Comparison of ENCODE assay signal across 21 cellular contexts in genomic region chr1:25716320-25716719, GRCh38.
DNase-seq lines count a peak whose midpoint lies in the region; ATAC-seq and TF ChIP-seq lines count a peak whose summit lies in the region.
"Had no signal": no experiment of that assay in that cellular context is flagged by ENCODE, and none has a peak within 500 bp of the region (broad histone marks: within the 10 kb centered on the region; RNA-seq: fewer than 3 reads in every experiment).

No MANE protein-coding gene starts in this region.

- H3K27ac ChIP-seq in IMR-90 (ENCODE audit: insufficient read depth, low read length) (no peak overlapping the region), neural progenitor cell (peak overlapping the region; percentile 31)
- H3K27ac ChIP-seq: GM23248, SJSA1 had no signal

- H3K9me3 Mint-ChIP-seq in neural progenitor cell (no peaks in the 10 kb centered on the region), natural killer cell (no peaks in the 10 kb centered on the region)
- H3K9me3 Mint-ChIP-seq: CD4-positive, CD25-positive, alpha-beta regulatory T cell had no signal

- H3K4me3 ChIP-seq in IMR-90 (ENCODE audit: insufficient read depth, low read depth, low read length), result no peak overlapping the region
- H3K4me3 ChIP-seq in neural progenitor cell, result no peak overlapping the region
- H3K4me3 ChIP-seq: GM12878, GM23248, MG63, SJSA1 had no signal

- H2BK120ac ChIP-seq in IMR-90 (ENCODE audit: low read depth, low read length), result no peak overlapping the region

- no peak overlapping the region for H2BK5ac ChIP-seq in IMR-90 (ENCODE audit: low read depth, low read length, poor library complexity, severe bottlenecking)

- H3K9ac ChIP-seq in IMR-90 (ENCODE audit: low read depth, low read length) (no peak overlapping the region), neural progenitor cell (no peak overlapping the region)
- H3K9ac ChIP-seq: GM23248 had no signal

- H4K8ac ChIP-seq in IMR-90 (ENCODE audit: low read depth in 2 of 2, low read length in 2 of 2), result no peak overlapping the region; a peak in 1 of 4 replicates

- H2AK9ac ChIP-seq in IMR-90 (replicated peaks; ENCODE audit: low read depth, low read length, poor library complexity), result no peak overlapping the region

- H3K14ac ChIP-seq in IMR-90 (replicated peaks; ENCODE audit: low read depth, low read length), result 0 out of 2 replicates have a peak overlapping the region, but pooled peaks have one; percentile 30

- H2BK15ac ChIP-seq in IMR-90 (ENCODE audit: low read depth, low read length), result no peak overlapping the region

- CTCF ChIA-PET in IMR-90 (lab: Yijun Ruan, JAX), result no interaction called here

- peak; percentile 31 for DNase-seq in cardiac septum (ENCODE audit: low spot score)
- DNase-seq in Right ventricle myocardium superior, result no peak
- DNase-seq in IMR-90, result no peak
- no peak for DNase-seq in neural progenitor cell (ENCODE audit: low spot score)
- DNase-seq in natural killer cell, result no peak
- DNase-seq in ureter (ENCODE audit: low spot score), result no peak
- DNase-seq in activated CD4-positive, alpha-beta T cell treated with anti-CD3 and anti-CD28 coated beads for 48 hours, result no peak
- DNase-seq: CD4-positive, CD25-positive, alpha-beta regulatory T cell; COR-L47; DND-41; GM23248; HCEC 1CT; MG63; NCI-H1048; NCI-H1417 treated with DMSO at 0.1 percent for 48 hours; NCI-H1930; NCI-H345; NCI-H524; NCI-H774 had no signal

- 86% methylated on average over 4 of the region's 5 CpGs; no CpG with 5 or more reads in 1 of the 2 experiments for WGBS in IMR-90 (ENCODE audit: extremely low coverage in 2 of 2, insufficient read length in 1 of 2), 2 experiments

- H3K36me3 Mint-ChIP-seq in neural progenitor cell (no peaks in the 10 kb centered on the region), natural killer cell (no peaks in the 10 kb centered on the region)

- H4K5ac ChIP-seq in IMR-90 (ENCODE audit: low read depth, low read length), result no peak overlapping the region

- dilution Hi-C loops in IMR-90 (cut with HindIII; ENCODE audit: low sequenced_read_pairs, unreplicated experiment), result no loop called here

- H4K91ac ChIP-seq in IMR-90 (ENCODE audit: insufficient read depth, low read depth, low read length), result 0 out of 2 replicates have a peak overlapping the region, but pooled peaks have one; percentile 17

- H3K4me1 ChIP-seq in IMR-90 (ENCODE audit: control insufficient read depth, insufficient read depth, low read length) (peaks cover 29% of the 10 kb centered on the region), neural progenitor cell (peaks cover 9% of the 10 kb centered on the region)

- ATAC-seq in Right ventricle myocardium superior (ENCODE audit: poor library complexity) (no peak), IMR-90 (ENCODE audit: low read depth) (no peak), natural killer cell (no peak)
- ATAC-seq: GM12878 had no signal

- H3F3A ChIP-seq in neural progenitor cell (ENCODE audit: low read depth), result peaks cover 9% of the 10 kb centered on the region

- no peak for TF ChIP-seq POLR2A in IMR-90 (IDR thresholded peaks at IDR 0.05; ENCODE audit: low read depth, low read length)

- peak overlapping the region; percentile 53 for H3K18ac ChIP-seq in IMR-90 (ENCODE audit: low read depth, low read length)

- no peaks in the 10 kb centered on the region for H3K79me2 ChIP-seq in neural progenitor cell (ENCODE audit: low read depth)

- peaks cover 9% of the 10 kb centered on the region for H3K27me3 Mint-ChIP-seq in neural progenitor cell (ENCODE audit: insufficient read depth, low read depth)
- peaks cover 8 to 9% of the 10 kb centered on the region in 2 donors for H3K27me3 Mint-ChIP-seq in natural killer cell (ENCODE audit: low read depth in 2 of 2)
- H3K27me3 Mint-ChIP-seq: CD4-positive, CD25-positive, alpha-beta regulatory T cell had no signal

- H3K4me2 ChIP-seq in IMR-90 (ENCODE audit: low read depth, low read length) (no peak overlapping the region), neural progenitor cell (peak overlapping the region; percentile 15)

- H3K9me3 ChIP-seq in IMR-90 (ENCODE audit: control insufficient read depth, insufficient read depth, low read length) (no peaks in the 10 kb centered on the region), neural progenitor cell (ENCODE audit: low read depth) (no peaks in the 10 kb centered on the region)
- H3K9me3 ChIP-seq: MG63, SJSA1 had no signal

- no peak for TF ChIP-seq CTCF in IMR-90 (conservative IDR thresholded peaks at IDR 0.05; ENCODE audit: low read depth, low read length)
- no peak for TF ChIP-seq CTCF in neural progenitor cell (IDR thresholded peaks at IDR 0.05)
- TF ChIP-seq CTCF in natural killer cell (IDR thresholded peaks at IDR 0.05), result no peak

- intact Hi-C loops in cardiac septum (cut with DNase I), result no loop called here
- intact Hi-C loops in Right ventricle myocardium superior (cut with DNase I), result no loop called here
- intact Hi-C loops in IMR-90 (cut with micrococcal nuclease), result no loop called here
- intact Hi-C loops in natural killer cell (cut with micrococcal nuclease), result no loop called here

- no peak overlapping the region for H3K23ac ChIP-seq in IMR-90 (ENCODE audit: low read depth, low read length)

- no peak for TF ChIP-seq RAD21 in IMR-90 (IDR thresholded peaks at IDR 0.05; ENCODE audit: low read length)

- no peak overlapping the region for H2AFZ ChIP-seq in IMR-90 (replicated peaks; ENCODE audit: low read length, poor library complexity)
- H2AFZ ChIP-seq in neural progenitor cell (replicated peaks), result no peak overlapping the region
- H2AFZ ChIP-seq: GM23248 had no signal

- POLR2A ChIA-PET in IMR-90 (lab: Charles Lee; ENCODE audit: unreplicated experiment), result no interaction called here

- H3K79me1 ChIP-seq in IMR-90 (ENCODE audit: low read depth in 1 of 2, low read length in 2 of 2), result peaks cover 0 to 30% of the 10 kb centered on the region in 2 experiments; a peak in 2 of 4 replicates

- H3K56ac ChIP-seq in IMR-90 (ENCODE audit: extremely low read depth, insufficient read depth, low read length), result no peak overlapping the region

- H3K36me3 ChIP-seq in IMR-90 (ENCODE audit: control insufficient read depth, insufficient read depth, low read length), result no peaks in the 10 kb centered on the region
- H3K36me3 ChIP-seq in neural progenitor cell, result no peaks in the 10 kb centered on the region
- H3K36me3 ChIP-seq: MG63, SJSA1 had no signal

- H3K27me3 ChIP-seq in IMR-90 (ENCODE audit: control insufficient read depth, insufficient read depth, low read length) (no peaks in the 10 kb centered on the region), neural progenitor cell (no peaks in the 10 kb centered on the region)
- H3K27me3 ChIP-seq: MG63, SJSA1 had no signal

- peaks cover 25% of the 10 kb centered on the region for H3K9me1 ChIP-seq in IMR-90 (ENCODE audit: insufficient read depth, low read length)

- in situ Hi-C loops in IMR-90 (cut with MboI; ENCODE audit: low sequenced_read_pairs), result no loop called here

- H3K4me3 Mint-ChIP-seq in neural progenitor cell (no peak overlapping the region), natural killer cell (no peak overlapping the region)
- H3K4me3 Mint-ChIP-seq: CD4-positive, CD25-positive, alpha-beta regulatory T cell had no signal

- H2BK20ac ChIP-seq in IMR-90 (ENCODE audit: low read depth, low read length), result no peak overlapping the region

- no peak overlapping the region for H3K27ac Mint-ChIP-seq in neural progenitor cell
- H3K27ac Mint-ChIP-seq in natural killer cell, result no peak overlapping the region
- H3K27ac Mint-ChIP-seq: CD4-positive, CD25-positive, alpha-beta regulatory T cell had no signal

- no peak overlapping the region for H2AK5ac ChIP-seq in IMR-90 (ENCODE audit: low read depth, low read length)

- H4K20me1 ChIP-seq in IMR-90 (ENCODE audit: insufficient read depth, low read length) (0 out of 2 replicates have a peak, but pooled peaks cover 1% of the 10 kb centered on the region), neural progenitor cell (ENCODE audit: low read depth) (no peaks in the 10 kb centered on the region)

- peak overlapping the region; percentile 3; the same call in 1 of the 2 replicates for H3K4ac ChIP-seq in IMR-90 (ENCODE audit: low read depth, low read length)

- H3K4me1 Mint-ChIP-seq in neural progenitor cell (peaks cover 12% of the 10 kb centered on the region), natural killer cell (peaks cover 10 to 11% of the 10 kb centered on the region in 2 donors)

- BruUV-seq in IMR-90 (replicated peaks; lab: Mats Ljungman, UMichigan), result no TSS peak

TF ChIP-seq in IMR-90, 13 proteins besides CTCF, POLR2A, EP300 and RAD21:
- no peak for TF ChIP-seq NFE2L2 (IDR thresholded peaks at IDR 0.05; ENCODE audit: low read depth, low read length)
- TF ChIP-seq ELK1 (IDR thresholded peaks at IDR 0.05; ENCODE audit: borderline replicate concordance, low read depth, low read length), result no peak
- TF ChIP-seq CEBPB (IDR thresholded peaks at IDR 0.05; ENCODE audit: low read depth, low read length), result no peak
- TF ChIP-seq BHLHE40 (IDR thresholded peaks at IDR 0.05; ENCODE audit: low read depth, low read length), result no peak
- no peak for TF ChIP-seq MXI1 (IDR thresholded peaks at IDR 0.05; ENCODE audit: borderline replicate concordance, low read depth, low read length)
- no peak for TF ChIP-seq MAFK (IDR thresholded peaks at IDR 0.05; ENCODE audit: low read depth, low read length)
- TF ChIP-seq CHD1 (IDR thresholded peaks at IDR 0.05; ENCODE audit: low read depth, low read length), result no peak
TF ChIP-seq in IMR-90: peak in this region for 0.
